In genomic region chr7:72823765-72824732, GRCh38 we compare ENCODE assay signal across 8 cellular contexts. TPM values are rescaled to one million over a fixed set of nuclear protein-coding genes. Genes with fewer than 3 reads are reported as not detected.
DNase-seq lines count a peak whose midpoint lies in the region; ATAC-seq and TF ChIP-seq lines count a peak whose summit lies in the region.
"Not testable (repeated sequence)": the region's sequence is repeated elsewhere in the genome, so short reads cannot be mapped to it uniquely, and the experiment has no call there.

No MANE protein-coding gene starts in this region.

- TF ChIP-seq CTCF in AG09319 (IDR thresholded peaks at IDR 0.05; ENCODE audit: low read depth, low read length), result peak; percentile 15
- TF ChIP-seq CTCF in GM12864 (IDR thresholded peaks at IDR 0.05; ENCODE audit: low read depth, low read length, missing control alignments), result peak; percentile 21
- TF ChIP-seq CTCF in Panc1 (IDR thresholded peaks at IDR 0.05), result peak; percentile 58
- peak; percentile 13 to 37 (median 22) for TF ChIP-seq CTCF in body of pancreas (IDR thresholded peaks at IDR 0.05)
- TF ChIP-seq CTCF in fibroblast of pulmonary artery (IDR thresholded peaks at IDR 0.05; ENCODE audit: low read length, missing control alignments), result peak; percentile 7
- TF ChIP-seq CTCF in liver (IDR thresholded peaks at IDR 0.05; ENCODE audit: low read depth, low read length, missing input control), result not testable (repeated sequence)

- H3K9ac ChIP-seq in liver (ENCODE audit: low read depth in 1 of 2, low read length in 2 of 2), result not testable (repeated sequence)

- not testable (repeated sequence) for TF ChIP-seq POLR2A in body of pancreas (IDR thresholded peaks at IDR 0.05)

- intact Hi-C loops in Panc1 (cut with micrococcal nuclease; ENCODE audit: unreplicated experiment); body of pancreas (cut with DNase I): not testable (repeated sequence)

- H3K36me3 ChIP-seq in MG63; Panc1 (ENCODE audit: control insufficient read depth, insufficient read depth, low read length); body of pancreas (replicated peaks in 1 of 2; ENCODE audit: insufficient read depth in 1 of 2, low read depth in 2 of 2); liver (ENCODE audit: control insufficient read depth in 4 of 4, insufficient read depth in 3 of 4, low read depth in 1 of 4, low read length in 3 of 4): not testable (repeated sequence)

- H3K4me1 ChIP-seq in Panc1 (ENCODE audit: control insufficient read depth, insufficient read depth, low read length); body of pancreas; liver (ENCODE audit: control insufficient read depth in 4 of 4, insufficient read depth in 4 of 4, low read length in 3 of 4): not testable (repeated sequence)

- not testable (repeated sequence) for H3K27me3 ChIP-seq in MG63; Panc1 (ENCODE audit: control insufficient read depth, insufficient read depth, low read length); body of pancreas; liver (ENCODE audit: control insufficient read depth in 4 of 4, insufficient read depth in 4 of 4, low read length in 3 of 4)

- H3K9me3 ChIP-seq in MG63; Panc1 (ENCODE audit: control insufficient read depth, insufficient read depth, low read depth, low read length); body of pancreas; liver (ENCODE audit: control insufficient read depth in 4 of 4, low read length in 3 of 4): not testable (repeated sequence)

- not testable (repeated sequence) for DNase-seq in AG09319 (ENCODE audit: extremely low read depth, low read depth); GM12864 (ENCODE audit: low read depth); Panc1 (ENCODE audit: low read depth, low spot score); body of pancreas
- DNase-seq in MG63, result peak; percentile 42
- DNase-seq in fibroblast of pulmonary artery (ENCODE audit: low read depth), result peak; percentile 40
- peak; percentile 7 for DNase-seq in retina

- CTCF ChIA-PET in Panc1 (lab: Charles Lee), result not testable (repeated sequence)

- BruUV-seq in Panc1 (replicated peaks; lab: Mats Ljungman, UMichigan), result not testable (repeated sequence)

- ATAC-seq in Panc1, body of pancreas: not testable (repeated sequence)

- not testable (repeated sequence) for H3K4me3 ChIP-seq in GM12864 (ENCODE audit: low read depth, low read length); MG63; Panc1 (ENCODE audit: low read depth in 2 of 2, low read length in 2 of 2); body of pancreas; fibroblast of pulmonary artery (replicated peaks; ENCODE audit: low read depth, low read length); liver (ENCODE audit: low read depth in 1 of 3, low read length in 3 of 3)

- in situ Hi-C loops in Panc1 (cut with HindIII; ENCODE audit: low pct_unique_long_range_greater_than_20kb, low sequenced_read_pairs), result not testable (repeated sequence)

- TF ChIP-seq RAD21 in liver (IDR thresholded peaks at IDR 0.05), result peak; percentile 60 to 62

- not testable (repeated sequence) for H3K27ac ChIP-seq in Panc1 (ENCODE audit: low read length); body of pancreas; liver (ENCODE audit: low read depth in 1 of 2, low read length in 2 of 2)

- POLR2A ChIA-PET in Panc1 (lab: Charles Lee), result not testable (repeated sequence)

- WGBS in body of pancreas, 2 donors, result 47 to 50% methylated on average over 10 of the region's 11 CpGs
- WGBS in liver, result 57% methylated on average over 10 of the region's 11 CpGs

RNA-seq across cellular contexts. Expression of gene TYW1B, which starts 4.0 kb away (rescaled TPM):
- 0.52 and 3.6 TPM in 2 replicates for total RNA-seq in MG63 (2014; rRNA removed; shearing (Covaris generic); ENCODE audit: low replicate concordance)
- total RNA-seq in Panc1 (2021; ENCODE audit: unreplicated experiment), result 2.3 TPM
- polyA plus RNA-seq in Panc1 (2012; ENCODE audit: insufficient read length), result 1.6 TPM
- 1 to 10 TPM; 5.7 to 7.9 TPM for total RNA-seq in body of pancreas
- 1 to 10 TPM; 1.4 to 4.6 TPM for total RNA-seq in liver
- polyA plus RNA-seq in liver, result 1 to 10 TPM; 2.8 to 4.8 TPM
